1 cellular context compared by ENCODE assay signal in genomic region chrX:84168095-84168494, GRCh38.
TF ChIP-seq lines count a peak whose summit lies in the region.

No MANE protein-coding gene starts in this region.

TF ChIP-seq in A549, 52 proteins besides CTCF, POLR2A, EP300 and RAD21 (continued from another document):
- TF ChIP-seq BCL3 (IDR thresholded peaks at IDR 0.05) (no peak), PBX3 (IDR thresholded peaks at IDR 0.05) (no peak), POLR2AphosphoS2 (conservative IDR thresholded peaks at IDR 0.05; ENCODE audit: low read length) (no peak), MAX (IDR thresholded peaks at IDR 0.05) (no peak), EHMT2 (IDR thresholded peaks at IDR 0.05; ENCODE audit: low read depth) (no peak), REST (IDR thresholded peaks at IDR 0.05) (no peak), E2F6 (IDR thresholded peaks at IDR 0.05; ENCODE audit: borderline replicate concordance, low read depth) (no peak), RCOR1 (IDR thresholded peaks at IDR 0.05; ENCODE audit: low read depth, low read length) (no peak), JUNB (IDR thresholded peaks at IDR 0.05) (peak; percentile 28; the same call in 1 of the 2 replicates), MAFK (IDR thresholded peaks at IDR 0.05; ENCODE audit: partially characterized antibody) (no peak), SREBF2 (IDR thresholded peaks at IDR 0.05) (no peak), HOXB5 (CRISPR knock-in tag; IDR thresholded peaks at IDR 0.05) (no peak)
TF ChIP-seq in A549: peak in this region for 3.
